In the genomic region with DNA sequence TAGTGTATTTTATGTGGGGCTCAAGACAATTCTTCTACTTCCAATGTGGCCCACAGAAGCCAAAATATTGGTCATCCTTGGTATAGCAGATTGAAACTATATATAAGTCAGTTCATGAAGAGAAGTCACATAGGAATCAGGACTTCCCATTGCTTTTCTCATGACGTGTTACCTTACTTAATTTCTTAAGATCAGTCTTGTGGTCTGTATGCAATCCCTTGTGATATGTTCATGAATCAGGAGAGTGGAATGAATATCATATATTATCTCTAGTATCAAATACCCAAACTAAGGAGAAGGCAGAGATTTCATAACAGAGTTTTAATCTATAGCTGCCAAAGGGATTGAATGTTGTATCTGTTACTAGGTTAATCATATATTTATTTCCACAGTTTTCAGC, we compare ENCODE assay signal across 21 cellular contexts.
DNase-seq lines count a peak whose midpoint lies in the region; ATAC-seq and TF ChIP-seq lines count a peak whose summit lies in the region.
"Had no signal": no experiment of that assay in that cellular context is flagged by ENCODE, and none has a peak within 500 bp of the region (broad histone marks: within the 10 kb centered on the region; RNA-seq: fewer than 3 reads in every experiment).

No MANE protein-coding gene starts in this region.

- no peak overlapping the region for H3K27ac Mint-ChIP-seq in activated CD4-positive, alpha-beta T cell treated with anti-CD3 and anti-CD28 coated beads for 36 hours
- H3K27ac Mint-ChIP-seq: GM23338 had no signal

- H3K27ac ChIP-seq in RWPE2 (ENCODE audit: poor library complexity, severe bottlenecking) (peak overlapping the region; percentile 35), tibial artery (no peak overlapping the region)

- no peaks in the 10 kb centered on the region for H3K36me3 Mint-ChIP-seq in activated CD4-positive, alpha-beta T cell treated with anti-CD3 and anti-CD28 coated beads for 36 hours (ENCODE audit: low read depth)

- H3K4me3 ChIP-seq in RWPE2 (ENCODE audit: severe bottlenecking) (no peak overlapping the region), epithelial cell of esophagus (ENCODE audit: low read length) (no peak overlapping the region), retinal pigment epithelial cell (ENCODE audit: low read length) (no peak overlapping the region), tibial artery (no peak overlapping the region)
- H3K4me3 ChIP-seq: GM23338 had no signal

- ATAC-seq in RWPE2 (ENCODE audit: low read depth) = peak; percentile 90
- ATAC-seq in activated CD4-positive, alpha-beta T cell treated with anti-CD3 and anti-CD28 coated beads for 36 hours = no peak
- ATAC-seq: GM23338, HCT116, SK-N-SH treated with all-trans-retinoic acid at 6 μM for 48 hours had no signal

- no peaks in the 10 kb centered on the region for H3K9me3 ChIP-seq in RWPE2 (ENCODE audit: severe bottlenecking)
- H3K9me3 ChIP-seq in tibial artery = no peaks in the 10 kb centered on the region

- peaks cover 2% of the 10 kb centered on the region for H3K9me3 Mint-ChIP-seq in activated CD4-positive, alpha-beta T cell treated with anti-CD3 and anti-CD28 coated beads for 36 hours (ENCODE audit: low read depth)
- H3K9me3 Mint-ChIP-seq: GM23338 had no signal

- H3K4me1 Mint-ChIP-seq in activated CD4-positive, alpha-beta T cell treated with anti-CD3 and anti-CD28 coated beads for 36 hours = no peaks in the 10 kb centered on the region
- H3K4me1 Mint-ChIP-seq: GM23338 had no signal

- no peaks in the 10 kb centered on the region for H3K27me3 Mint-ChIP-seq in activated CD4-positive, alpha-beta T cell treated with anti-CD3 and anti-CD28 coated beads for 36 hours

- TF ChIP-seq CTCF in RWPE2 (IDR thresholded peaks at IDR 0.05; ENCODE audit: poor library complexity, severe bottlenecking) (no peak), epithelial cell of esophagus (IDR thresholded peaks at IDR 0.05; ENCODE audit: insufficient read depth, low read depth, low read length, missing control alignments) (no peak), retinal pigment epithelial cell (conservative IDR thresholded peaks at IDR 0.05; ENCODE audit: low read depth, low read length) (no peak), tibial artery (IDR thresholded peaks at IDR 0.05) (no peak)

- intact Hi-C loops in activated CD4-positive, alpha-beta T cell treated with anti-CD3 and anti-CD28 coated beads for 36 hours (cut with DNase I, micrococcal nuclease) = no loop called here
- intact Hi-C loops in tibial artery (cut with DNase I; ENCODE audit: low total_unique reads) = no loop called here

- peak; percentile 14 for DNase-seq in ELR (ENCODE audit: low read depth)
- DNase-seq in RWPE2 (ENCODE audit: low spot score) = no peak
- DNase-seq in epithelial cell of esophagus (ENCODE audit: low read depth) = peak; percentile 30
- DNase-seq in retinal pigment epithelial cell (ENCODE audit: low read depth) = peak; percentile 62
- no peak for DNase-seq in medulla oblongata (ENCODE audit: extremely low spot score)
- DNase-seq in activated CD4-positive, alpha-beta T cell treated with anti-CD3 and anti-CD28 coated beads for 36 hours = no peak
- no peak for DNase-seq in tibial artery
- DNase-seq: C1 segment of cervical spinal cord, DMS 273 treated with DMSO at 0.1 percent for 48 hours, GF-D8, KBM-7, NCI-H1105 treated with DMSO at 0.1 percent for 48 hours, NCI-H1694 treated with DMSO at 0.1 percent for 48 hours, NCI-H2107, NCI-H510A treated with DMSO at 0.1 percent for 48 hours, NCI-H774, OCI-M1, SHP77 treated with DMSO at 0.1 percent for 48 hours had no signal

- POLR2A ChIA-PET in activated CD4-positive, alpha-beta T cell treated with anti-CD3 and anti-CD28 coated beads for 36 hours (lab: Charles Lee) = no interaction called here

- H3K4me3 Mint-ChIP-seq in activated CD4-positive, alpha-beta T cell treated with anti-CD3 and anti-CD28 coated beads for 36 hours = no peak overlapping the region
- H3K4me3 Mint-ChIP-seq: GM23338 had no signal

- no peaks in the 10 kb centered on the region for H3K36me3 ChIP-seq in RWPE2 (ENCODE audit: low read depth)
- no peaks in the 10 kb centered on the region for H3K36me3 ChIP-seq in tibial artery

- H3K27me3 ChIP-seq in RWPE2 (ENCODE audit: insufficient read depth, poor library complexity, severe bottlenecking) (no peaks in the 10 kb centered on the region), tibial artery (no peaks in the 10 kb centered on the region)

- H3K4me1 ChIP-seq in RWPE2 (ENCODE audit: insufficient read depth, poor library complexity, severe bottlenecking) = peaks cover 14% of the 10 kb centered on the region
- no peaks in the 10 kb centered on the region for H3K4me1 ChIP-seq in tibial artery

- CTCF ChIA-PET in activated CD4-positive, alpha-beta T cell treated with anti-CD3 and anti-CD28 coated beads for 36 hours (lab: Charles Lee) = interaction anchor here (0.7 kb wide), 1 partner anchor 128 kb away, joined by 3 read pairs; no protein-coding TSS in a partner anchor

Comparison
In these comparisons a context has a peak if more than half of its experiments do, and no peak if none do; other contexts are left out.
1. DNase-seq: peak in ELR (single experiment), epithelial cell of esophagus (single experiment) and retinal pigment epithelial cell (single experiment); none in RWPE2 (single experiment), medulla oblongata (single experiment), activated CD4-positive, alpha-beta T cell treated with anti-CD3 and anti-CD28 coated beads for 36 hours (single experiment) and tibial artery (0 of 2).